11 cellular contexts compared by ENCODE assay signal in the genomic region with DNA sequence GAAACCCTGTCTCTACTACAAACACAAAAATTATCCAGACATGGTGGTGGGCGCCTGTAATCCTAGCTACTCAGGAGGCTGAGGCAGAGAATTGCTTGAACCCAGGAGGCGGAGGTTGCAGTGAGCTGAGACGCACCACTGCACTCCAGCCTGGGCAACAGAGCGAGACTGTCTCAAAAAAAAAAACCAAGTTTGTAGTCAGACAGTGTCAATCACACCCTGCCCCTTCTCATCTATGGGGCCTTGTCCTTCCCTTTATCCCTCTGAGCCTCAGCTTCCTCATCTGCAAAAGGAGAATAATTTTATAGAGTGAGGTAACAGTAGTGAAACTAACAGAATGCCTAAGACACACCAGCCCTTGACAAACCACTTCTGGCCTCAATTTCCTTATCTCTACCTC. TPM values are rescaled to one million over a fixed set of nuclear protein-coding genes. Genes with fewer than 3 reads are reported as not detected.
A peak's percentile ranks its signal among the peaks of the same experiment; 100 is the strongest.
DNase-seq lines count a peak whose midpoint lies in the region; ATAC-seq and TF ChIP-seq lines count a peak whose summit lies in the region.
"Not testable (repeated sequence)": the region's sequence is repeated elsewhere in the genome, so short reads cannot be mapped to it uniquely, and the experiment has no call there.
"Had no signal": no experiment of that assay in that cellular context is flagged by ENCODE, and none has a peak within 500 bp of the region (broad histone marks: within the 10 kb centered on the region; RNA-seq: fewer than 3 reads in every experiment).

No MANE protein-coding gene starts in this region.

- intact Hi-C loops in CD4-positive, alpha-beta memory T cell (cut with micrococcal nuclease) = loop anchor here (1.0 kb wide), 1 partner anchor 13 kb away; no protein-coding TSS in a partner anchor

- H3K36me3 ChIP-seq in CD4-positive, alpha-beta memory T cell (ENCODE audit: insufficient read depth, low read length); stomach smooth muscle (ENCODE audit: control insufficient read depth in 2 of 2, insufficient read depth in 2 of 2, low read length in 2 of 2): not testable (repeated sequence)

- peaks cover 64 to 92% (median 73%) of the 10 kb centered on the region in 4 donors for H3K4me1 Mint-ChIP-seq in CD4-positive, alpha-beta memory T cell
- H3K4me1 Mint-ChIP-seq in IgD-negative memory B cell (peaks cover 38 to 58% (median 48%) of the 10 kb centered on the region in 3 donors), immature natural killer cell (peaks cover 90 to 95% of the 10 kb centered on the region in 2 donors), nephron progenitor cell (peaks cover 88% of the 10 kb centered on the region)
- peaks cover 85% of the 10 kb centered on the region for H3K4me1 Mint-ChIP-seq in activated T-cell treated with anti-CD3 and anti-CD28 coated beads, Interleukin-2, amount 50 U/mL, for 4 hours (ENCODE audit: low read depth)

- POLR2A ChIA-PET in CD4-positive, alpha-beta memory T cell (lab: Charles Lee; ENCODE audit: partially characterized antibody) = interaction anchor here (0.6 to 3.1 kb wide), 8 partner anchors 37 to 909 kb away, joined by 3 to 32 read pairs (median 6); partner anchors contain the start of genes C2CD2L and DPAGT1
- POLR2A ChIA-PET in RWPE1 (lab: Yijun Ruan, JAX; ENCODE audit: low non-redundant PET) = not testable (repeated sequence)

- not testable (repeated sequence) for ATAC-seq in activated T-cell treated with anti-CD3 and anti-CD28 coated beads, Interleukin-2, amount 50 U/mL, for 4 hours

- peaks cover 11 to 46% of the 10 kb centered on the region in 2 donors for H3K36me3 Mint-ChIP-seq in CD4-positive, alpha-beta memory T cell
- not testable (repeated sequence) for H3K36me3 Mint-ChIP-seq in IgD-negative memory B cell; activated T-cell treated with anti-CD3 and anti-CD28 coated beads, Interleukin-2, amount 50 U/mL, for 4 hours (ENCODE audit: insufficient read depth); immature natural killer cell; nephron progenitor cell (ENCODE audit: low read depth)

- H3K27me3 Mint-ChIP-seq in CD4-positive, alpha-beta memory T cell; IgD-negative memory B cell; activated T-cell treated with anti-CD3 and anti-CD28 coated beads, Interleukin-2, amount 50 U/mL, for 4 hours (ENCODE audit: low read depth); nephron progenitor cell (ENCODE audit: low read depth, poor library complexity): not testable (repeated sequence)
- peaks cover 28 to 55% (median 31%) of the 10 kb centered on the region in 3 donors for H3K27me3 Mint-ChIP-seq in immature natural killer cell (ENCODE audit: low read depth in 3 of 3)

- H3K27me3 ChIP-seq in CD4-positive, alpha-beta memory T cell (ENCODE audit: insufficient read depth, low read length); stomach smooth muscle (ENCODE audit: control insufficient read depth in 1 of 2, insufficient read depth in 2 of 2, low read length in 2 of 2): not testable (repeated sequence)

- H3K9me3 ChIP-seq in CD4-positive, alpha-beta memory T cell (ENCODE audit: control insufficient read depth in 1 of 2, low read length in 2 of 2); stomach smooth muscle (ENCODE audit: control insufficient read depth in 2 of 2, low read length in 2 of 2): not testable (repeated sequence)

- CTCF ChIA-PET in CD4-positive, alpha-beta memory T cell (lab: Charles Lee; ENCODE audit: partially characterized antibody) = interaction anchor here (1.3 to 8.5 kb wide), 3 partner anchors 11 to 125 kb away, joined by 4 to 63 read pairs (median 8); partner anchors contain the start of gene DDX6
- CTCF ChIA-PET in RWPE1 (lab: Yijun Ruan, JAX) = not testable (repeated sequence)

- DNase-seq in CD4-positive, alpha-beta memory T cell; RWPE1 (ENCODE audit: low spot score); activated T-cell treated with anti-CD3 and anti-CD28 coated beads, Interleukin-2, amount 50 U/mL, for 4 hours; nephron progenitor cell: not testable (repeated sequence)
- peak; percentile 41 to 53 (median 50) for DNase-seq in immature natural killer cell

- not testable (repeated sequence) for TF ChIP-seq CTCF in RWPE1 (conservative IDR thresholded peaks at IDR 0.05; ENCODE audit: low read depth); nephron progenitor cell (IDR thresholded peaks at IDR 0.05)

- peaks cover 95% of the 10 kb centered on the region for H3K4me1 ChIP-seq in CD4-positive, alpha-beta memory T cell (ENCODE audit: insufficient read depth, low read length)
- peaks cover 96% of the 10 kb centered on the region for H3K4me1 ChIP-seq in stomach smooth muscle (ENCODE audit: control insufficient read depth, insufficient read depth, low read length)

- H3K27ac Mint-ChIP-seq in CD4-positive, alpha-beta memory T cell = peak overlapping the region; percentile 99 to 100 (median 99)
- peak overlapping the region; percentile 97 to 98 (median 98) for H3K27ac Mint-ChIP-seq in IgD-negative memory B cell
- peak overlapping the region; percentile 99 to 100 (median 100) for H3K27ac Mint-ChIP-seq in immature natural killer cell
- peak overlapping the region; percentile 95 for H3K27ac Mint-ChIP-seq in nephron progenitor cell

- peak overlapping the region; percentile 99 for H3K27ac ChIP-seq in CD4-positive, alpha-beta memory T cell (ENCODE audit: low read depth, low read length)
- peak overlapping the region; percentile 100 for H3K27ac ChIP-seq in RWPE1
- peak overlapping the region; percentile 83 for H3K27ac ChIP-seq in cingulate gyrus (ENCODE audit: low read depth, low read length)
- H3K27ac ChIP-seq in stomach smooth muscle (ENCODE audit: low read length) = peak overlapping the region; percentile 95

- H3K4me3 ChIP-seq in CD4-positive, alpha-beta memory T cell (ENCODE audit: low read length in 2 of 2) = peak overlapping the region in 1 of 2 donors; percentile 6
- H3K4me3 ChIP-seq in stomach smooth muscle (ENCODE audit: low read length in 2 of 2) = not testable (repeated sequence)

- peak overlapping the region; percentile 69 to 80 for H3K9ac ChIP-seq in stomach smooth muscle (ENCODE audit: low read length in 2 of 2)

- not testable (repeated sequence) for H3K9me3 Mint-ChIP-seq in CD4-positive, alpha-beta memory T cell; IgD-negative memory B cell; activated T-cell treated with anti-CD3 and anti-CD28 coated beads, Interleukin-2, amount 50 U/mL, for 4 hours; immature natural killer cell; nephron progenitor cell

- H3K4me3 Mint-ChIP-seq in CD4-positive, alpha-beta memory T cell = peak overlapping the region; percentile 78 to 93 (median 88)
- peak overlapping the region; percentile 64 to 93 (median 88) for H3K4me3 Mint-ChIP-seq in IgD-negative memory B cell
- H3K4me3 Mint-ChIP-seq in activated T-cell treated with anti-CD3 and anti-CD28 coated beads, Interleukin-2, amount 50 U/mL, for 4 hours = peak overlapping the region; percentile 69
- peak overlapping the region; percentile 80 to 95 (median 85) for H3K4me3 Mint-ChIP-seq in immature natural killer cell
- H3K4me3 Mint-ChIP-seq in nephron progenitor cell = peak overlapping the region; percentile 69

RNA-seq across cellular contexts. Expression of gene BCL9L, which starts 10.8 kb away (rescaled TPM):
- total RNA-seq in CD4-positive, alpha-beta memory T cell = 100 to 1,000 TPM; 216 to 232 TPM
- polyA plus RNA-seq in CD4-positive, alpha-beta memory T cell = 10 to 100 TPM in 1 of 2 donors, under 1 TPM in 1; 0.45 to 10.9 TPM
- polyA plus RNA-seq in IgD-negative memory B cell (2.8 TPM), immature natural killer cell (10 to 100 TPM in 1 of 3 donors, 1 to 10 TPM in 1, not detected in 1; 2.2 to 10.5 TPM)
- 10 to 100 TPM; 26.1 to 31.2 (median 26.9) TPM for total RNA-seq in activated T-cell treated with anti-CD3 and anti-CD28 coated beads, Interleukin-2, amount 50 U/mL, for 4 hours

RNA-seq across cellular contexts. Expression of gene CXCR5, which starts 31.3 kb away (rescaled TPM):
- total RNA-seq in CD4-positive, alpha-beta memory T cell = 10 to 100 TPM; 21.1 to 21.5 TPM
- 10 to 100 TPM in 1 of 2 donors, 1 to 10 TPM in 1; 7.9 to 18.2 TPM for polyA plus RNA-seq in CD4-positive, alpha-beta memory T cell
- 93.4 TPM for polyA plus RNA-seq in IgD-negative memory B cell
- total RNA-seq in activated T-cell treated with anti-CD3 and anti-CD28 coated beads, Interleukin-2, amount 50 U/mL, for 4 hours = 10 to 100 TPM; 17.6 to 30.8 (median 23.7) TPM
- under 1 TPM in 2 of 3 donors, not detected in 1; 0.05 to 0.30 TPM for polyA plus RNA-seq in immature natural killer cell
- total RNA-seq: dermis microvascular lymphatic vessel endothelial cell, glomerular endothelial cell, lower leg skin had no signal

RNA-seq across cellular contexts. Expression of gene UPK2, which starts 41.1 kb away (rescaled TPM):
- not detected for total RNA-seq in CD4-positive, alpha-beta memory T cell
- polyA plus RNA-seq in CD4-positive, alpha-beta memory T cell = not detected
- polyA plus RNA-seq in IgD-negative memory B cell (not detected), immature natural killer cell (1 to 10 TPM in 1 of 3 donors, under 1 TPM in 1, not detected in 1; 0.81 to 1.4 TPM)
- not detected for total RNA-seq in activated T-cell treated with anti-CD3 and anti-CD28 coated beads, Interleukin-2, amount 50 U/mL, for 4 hours
- total RNA-seq: dermis microvascular lymphatic vessel endothelial cell, glomerular endothelial cell, lower leg skin had no signal

RNA-seq across cellular contexts. Expression of gene FOXR1, which starts 56.6 kb away (rescaled TPM):
- not detected for total RNA-seq in CD4-positive, alpha-beta memory T cell
- not detected for polyA plus RNA-seq in CD4-positive, alpha-beta memory T cell
- polyA plus RNA-seq in IgD-negative memory B cell = not detected
- total RNA-seq in activated T-cell treated with anti-CD3 and anti-CD28 coated beads, Interleukin-2, amount 50 U/mL, for 4 hours = not detected
- not detected for polyA plus RNA-seq in immature natural killer cell
- total RNA-seq: dermis microvascular lymphatic vessel endothelial cell, glomerular endothelial cell, lower leg skin had no signal

Comparison
In these comparisons a context has a peak if more than half of its experiments do, and no peak if none do; other contexts are left out.
1. RNA of gene CXCR5, which starts 31.3 kb away (polyA plus RNA-seq): 93.4 TPM in IgD-negative memory B cell (single experiment) and 7.9 to 18.2 TPM in CD4-positive, alpha-beta memory T cell; 0.05 to 0.30 TPM in immature natural killer cell; every median in the first group is over 4 times any median in the second.
2. Peak in every context shown above with its lines, with median percentiles within 50 percentile points of each other: H3K27ac ChIP-seq, H3K27ac Mint-ChIP-seq and H3K4me3 Mint-ChIP-seq.